Comparison of ENCODE assay signal across 15 cellular contexts in genomic region chr13:112102243-112102642, GRCh38. TPM values are rescaled to one million over a fixed set of nuclear protein-coding genes. Genes with fewer than 3 reads are reported as not detected.
DNase-seq lines count a peak whose midpoint lies in the region; ATAC-seq, FAIRE-seq and TF ChIP-seq lines count a peak whose summit lies in the region.
"Had no signal": no experiment of that assay in that cellular context is flagged by ENCODE, and none has a peak within 500 bp of the region (broad histone marks: within the 10 kb centered on the region; RNA-seq: fewer than 3 reads in every experiment).

No MANE protein-coding gene starts in this region.

- CTCF ChIA-PET in CD4-positive, alpha-beta memory T cell (lab: Charles Lee; ENCODE audit: partially characterized antibody), result no interaction called here

- H3K9me3 Mint-ChIP-seq in CD4-positive, alpha-beta memory T cell, result peaks cover 0 to 4% (median 0%) of the 10 kb centered on the region in 8 donors
- H3K9me3 Mint-ChIP-seq: activated CD4-positive, alpha-beta memory T cell treated with anti-CD3 and anti-CD28 coated beads for 36 hours; CD8-positive, alpha-beta memory T cell; nephron progenitor cell had no signal

- peaks cover 70% of the 10 kb centered on the region for H3K27me3 ChIP-seq in lower lobe of right lung (ENCODE audit: low read depth)
- H3K27me3 ChIP-seq in CD4-positive, alpha-beta memory T cell (ENCODE audit: insufficient read depth, low read length), result no peaks in the 10 kb centered on the region

- H3K36me3 Mint-ChIP-seq in CD4-positive, alpha-beta memory T cell, result no peaks in the 10 kb centered on the region
- H3K36me3 Mint-ChIP-seq: activated CD4-positive, alpha-beta memory T cell treated with anti-CD3 and anti-CD28 coated beads for 36 hours; CD8-positive, alpha-beta memory T cell had no signal

- POLR2A ChIA-PET in CD4-positive, alpha-beta memory T cell (lab: Charles Lee; ENCODE audit: partially characterized antibody), result no interaction called here

- no peaks in the 10 kb centered on the region for H3K36me3 ChIP-seq in lower lobe of right lung
- no peaks in the 10 kb centered on the region for H3K36me3 ChIP-seq in CD4-positive, alpha-beta memory T cell (ENCODE audit: insufficient read depth, low read length)

- no peak for TF ChIP-seq POLR2A in lower leg skin (IDR thresholded peaks at IDR 0.05)

- FAIRE-seq in RCC 7860 (lab: Jason Lieb, UNC), result no peak
- FAIRE-seq: bronchial epithelial cell had no signal

- WGBS in lower leg skin, 2 donors, result 19 to 28% methylated on average over 7 of the region's 7 CpGs

- intact Hi-C loops in lower lobe of right lung (cut with DNase I) (no loop called here), lower leg skin (cut with DNase I; ENCODE audit: low total_unique reads) (no loop called here)
- intact Hi-C loops in CD4-positive, alpha-beta memory T cell (cut with micrococcal nuclease), result no loop called here

- peaks cover 31 to 42% of the 10 kb centered on the region in 2 donors for H3K27me3 Mint-ChIP-seq in CD4-positive, alpha-beta memory T cell

- H3K9me3 ChIP-seq in lower lobe of right lung, result no peaks in the 10 kb centered on the region
- H3K9me3 ChIP-seq in CD4-positive, alpha-beta memory T cell (ENCODE audit: control insufficient read depth in 1 of 2, low read length in 2 of 2), result no peaks in the 10 kb centered on the region

- H3K4me1 ChIP-seq in lower lobe of right lung, result no peaks in the 10 kb centered on the region
- no peaks in the 10 kb centered on the region for H3K4me1 ChIP-seq in CD4-positive, alpha-beta memory T cell (ENCODE audit: insufficient read depth, low read length)

- peaks cover 0 to 4% (median 0%) of the 10 kb centered on the region in 4 donors for H3K4me1 Mint-ChIP-seq in CD4-positive, alpha-beta memory T cell
- H3K4me1 Mint-ChIP-seq: CD8-positive, alpha-beta memory T cell had no signal

- TF ChIP-seq CTCF in LNCaP clone FGC (IDR thresholded peaks at IDR 0.05; ENCODE audit: control insufficient read depth, extremely low read depth, insufficient read depth), result peak; percentile 68
- no peak for TF ChIP-seq CTCF in lower lobe of right lung (IDR thresholded peaks at IDR 0.05)
- TF ChIP-seq CTCF in lower leg skin (IDR thresholded peaks at IDR 0.05), result no peak

- DNase-seq in Daoy (ENCODE audit: low read depth), result peak; percentile 28
- DNase-seq in LNCaP clone FGC (ENCODE audit: low read depth), result peak; percentile 26
- DNase-seq in RCC 7860 (ENCODE audit: low spot score), result peak; percentile 7
- no peak for DNase-seq in lower lobe of right lung
- DNase-seq in C1 segment of cervical spinal cord (lab: John Stamatoyannopoulos, UW), result no peak
- no peak for DNase-seq in CD4-positive, alpha-beta memory T cell
- no peak for DNase-seq in lower leg skin (ENCODE audit: low spot score in 2 of 2)
- DNase-seq: activated CD4-positive, alpha-beta memory T cell treated with anti-CD3 and anti-CD28 coated beads for 36 hours; CD8-positive, alpha-beta memory T cell; left cardiac atrium; nephron progenitor cell had no signal

- ATAC-seq in lower lobe of right lung (peak; percentile 15 to 23), HG02852 (IDR thresholded peaks at IDR 0.05; ENCODE audit: unreplicated experiment) (no peak)
- ATAC-seq: left cardiac atrium had no signal

- peak overlapping the region in 1 of 8 donors; percentile 5 for H3K4me3 Mint-ChIP-seq in CD4-positive, alpha-beta memory T cell
- H3K4me3 Mint-ChIP-seq: activated CD4-positive, alpha-beta memory T cell treated with anti-CD3 and anti-CD28 coated beads for 36 hours; CD8-positive, alpha-beta memory T cell; nephron progenitor cell had no signal

- H3K27ac Mint-ChIP-seq in CD4-positive, alpha-beta memory T cell, result no peak overlapping the region
- H3K27ac Mint-ChIP-seq: activated CD4-positive, alpha-beta memory T cell treated with anti-CD3 and anti-CD28 coated beads for 36 hours; nephron progenitor cell had no signal

- H3K27ac ChIP-seq in lower lobe of right lung, result no peak overlapping the region
- H3K27ac ChIP-seq in CD4-positive, alpha-beta memory T cell (ENCODE audit: low read depth, low read length), result no peak overlapping the region
- H3K27ac ChIP-seq: skin epidermis had no signal

- H3K4me3 ChIP-seq in LNCaP clone FGC (ENCODE audit: low read depth, low read length) (no peak overlapping the region), lower lobe of right lung (no peak overlapping the region), lower leg skin (ENCODE audit: low read depth, poor library complexity, severe bottlenecking) (no peak overlapping the region)
- no peak overlapping the region for H3K4me3 ChIP-seq in CD4-positive, alpha-beta memory T cell (ENCODE audit: low read length in 2 of 2)
- H3K4me3 ChIP-seq: skin epidermis had no signal

RNA-seq across cellular contexts. Expression of gene SOX1, which starts 35.3 kb away (rescaled TPM):
- 0.18 and 0.57 TPM in 2 replicates for total RNA-seq in Daoy (2014; rRNA removed; shearing (Covaris generic))
- not detected for total RNA-seq in lower lobe of right lung
- total RNA-seq in CD4-positive, alpha-beta memory T cell, result not detected
- polyA plus RNA-seq in CD4-positive, alpha-beta memory T cell, result not detected
- total RNA-seq in lower leg skin, result under 1 TPM in 3 of 4 donors, not detected in 1; 0.10 to 0.29 (median 0.13) TPM
- total RNA-seq: activated CD4-positive, alpha-beta memory T cell treated with anti-CD3 and anti-CD28 coated beads for 36 hours; bronchial epithelial cell; CD8-positive, alpha-beta memory T cell; left cardiac atrium; T-helper 2 cell treated with Interferon-gamma antibody and Interleukin-4, amounts not matched to agents 100 ng/mL and 5 ng/mL, for 36 hours had no signal
- polyA plus RNA-seq: CD8-positive, alpha-beta memory T cell had no signal

Comparison
In these comparisons a context has a peak if more than half of its experiments do, and no peak if none do; other contexts are left out.
1. DNase-seq: peak in Daoy (single experiment), LNCaP clone FGC (single experiment) and RCC 7860 (single experiment); none in lower lobe of right lung (single experiment), C1 segment of cervical spinal cord (0 of 14), CD4-positive, alpha-beta memory T cell (0 of 5) and lower leg skin (0 of 2).